ENCODE assay signal across 20 cellular contexts in the genomic region with DNA sequence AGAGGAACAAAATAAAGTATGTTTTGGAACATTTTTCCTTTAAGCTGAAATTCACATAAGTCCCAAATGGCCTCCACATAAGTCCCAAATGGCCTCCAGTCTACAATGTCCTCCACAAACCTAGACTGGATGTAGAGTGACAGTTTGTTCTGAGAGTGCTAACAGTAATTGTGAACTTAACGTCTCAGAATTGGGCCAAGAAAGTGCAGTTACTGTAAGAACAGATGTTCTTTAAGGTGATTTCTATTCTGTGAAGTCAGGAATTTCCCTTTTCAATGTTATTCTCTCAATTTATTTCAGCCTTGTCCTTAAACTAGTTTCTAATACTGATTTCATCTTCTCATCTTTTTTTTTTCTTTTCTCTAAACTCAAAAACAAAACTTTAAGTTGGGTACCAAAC.
"Had no signal": no experiment of that assay in that cellular context is flagged by ENCODE, and none has a peak within 500 bp of the region (broad histone marks: within the 10 kb centered on the region; RNA-seq: fewer than 3 reads in every experiment).

No MANE protein-coding gene starts in this region.

- H2AFZ ChIP-seq: hepatocyte had no signal

- H3K4me1 ChIP-seq: heart left ventricle, prostate gland, right atrium auricular region, testis, tibial artery had no signal

- H3K4me3 ChIP-seq: heart left ventricle, hepatocyte, lung, prostate gland, right atrium auricular region, smooth muscle cell, testis, tibial artery had no signal

- ATAC-seq: heart left ventricle; left lobe of liver; naive thymus-derived CD4-positive, alpha-beta T cell; sciatic nerve; stimulated activated effector memory CD8-positive, alpha-beta T cell treated with anti-CD3 and anti-CD28 coated beads, Interleukin-12 subunit alpha, Interleukin-12 subunit beta, amount 100 ng/mL, for 72 hours; stimulated activated naive CD8-positive, alpha-beta T cell treated with anti-CD3 and anti-CD28 coated beads, Interleukin-15, Interleukin-2, amounts not matched to agents 100 U/mL and 50 U/mL, for 24 hours had no signal

- DNase-seq: cortex of kidney; heart left ventricle; kidney; mesenchymal stem cell; naive thymus-derived CD4-positive, alpha-beta T cell; nucleus accumbens; stimulated activated CD4-positive, alpha-beta T cell treated with anti-CD3 and anti-CD28 coated beads, Interleukin-2, amount 100 ng/mL, for 24 hours; stimulated activated CD4-positive, alpha-beta T cell treated with anti-CD3 and anti-CD28 coated beads, Interleukin-4, amount 100 ng/mL, for 24 hours; stimulated activated naive CD8-positive, alpha-beta T cell treated with anti-CD3 and anti-CD28 coated beads, Interleukin-15, Interleukin-2, amounts not matched to agents 100 U/mL and 50 U/mL, for 24 hours; substantia nigra; testis; tibial artery had no signal

- H3K9me3 ChIP-seq: heart left ventricle, prostate gland, right atrium auricular region, testis, tibial artery had no signal

- H3K27ac ChIP-seq: heart left ventricle, hepatocyte, prostate gland, right atrium auricular region, testis, tibial artery had no signal

- H3K79me2 ChIP-seq: hepatocyte had no signal

- H3K36me3 ChIP-seq: heart left ventricle, prostate gland, right atrium auricular region, tibial artery had no signal

- H3K27me3 ChIP-seq: heart left ventricle, hepatocyte, right atrium auricular region, testis, tibial artery had no signal

- H3K4me2 ChIP-seq: hepatocyte, smooth muscle cell had no signal
